Comparison of ENCODE assay signal across 8 cellular contexts in genomic region chr15:33326908-33327307, GRCh38. TPM values are rescaled to one million over a fixed set of nuclear protein-coding genes. Genes with fewer than 3 reads are reported as not detected.
"Had no signal": no experiment of that assay in that cellular context is flagged by ENCODE, and none has a peak within 500 bp of the region (broad histone marks: within the 10 kb centered on the region; RNA-seq: fewer than 3 reads in every experiment).

No MANE protein-coding gene starts in this region.

- H3K27ac ChIP-seq: GM23248, HL-60 had no signal

- ATAC-seq: HCT116, HepG2 had no signal

- H3K4me3 ChIP-seq: GM23248, HAP-1 had no signal

- H3K9ac ChIP-seq: GM23248 had no signal

- H3K36me3 ChIP-seq: HAP-1 had no signal

- H3K4me1 ChIP-seq: HAP-1 had no signal

- H3K9me3 ChIP-seq: HAP-1 had no signal

- DNase-seq: GM23248, GOT3, H7, HFFc6 had no signal

RNA-seq across cellular contexts. Expression of gene RYR3, which starts 16.1 kb away (rescaled TPM):
- total RNA-seq: GM23248, HepG2, HFFc6 had no signal
- polyA plus RNA-seq: HepG2 had no signal
